ENCODE assay signal across 8 cellular contexts in genomic region chr1:107196973-107197562, GRCh38. TPM values are rescaled to one million over a fixed set of nuclear protein-coding genes. Genes with fewer than 3 reads are reported as not detected.
DNase-seq lines count a peak whose midpoint lies in the region; ATAC-seq, FAIRE-seq and TF ChIP-seq lines count a peak whose summit lies in the region.

No MANE protein-coding gene starts in this region.

- H3K4me3 ChIP-seq in AG09309 (ENCODE audit: control insufficient read depth, low read depth, low read length), result no peak overlapping the region
- H3K4me3 ChIP-seq in pancreas, result no peak overlapping the region

- H3K36me3 ChIP-seq in pancreas, result no peaks in the 10 kb centered on the region

- no peak for FAIRE-seq in pancreas (lab: Jason Lieb, UNC)

- no peaks in the 10 kb centered on the region for H3K27me3 ChIP-seq in pancreas

- no peaks in the 10 kb centered on the region for H3K9me3 ChIP-seq in pancreas

- 37 to 38% methylated on average over 5 of the region's 5 CpGs for WGBS in pancreas, 2 donors

- H3K27ac ChIP-seq in pancreas, result no peak overlapping the region

- H3K4me1 ChIP-seq in pancreas, result no peaks in the 10 kb centered on the region

- ATAC-seq in GM18502 (IDR thresholded peaks at IDR 0.05; ENCODE audit: poor library complexity, unreplicated experiment) (peak; percentile 97), HG02642 (IDR thresholded peaks at IDR 0.05; ENCODE audit: poor library complexity, unreplicated experiment) (peak; percentile 97), pancreas (no peak)

- no peak for DNase-seq in AG09309 (ENCODE audit: low read depth)
- peak; percentile 80 for DNase-seq in NAMALWA (ENCODE audit: low spot score)
- DNase-seq in cerebellar cortex (ENCODE audit: low spot score), result peak; percentile 28
- no peak for DNase-seq in kidney glomerular epithelial cell (lab: John Stamatoyannopoulos, UW)
- DNase-seq in pancreas, result no peak
- DNase-seq in GM13976 (ENCODE audit: low spot score), result no peak

- in situ Hi-C loops in GM13976 (cut with MboI; ENCODE audit: low sequenced_read_pairs, unreplicated experiment), result loop anchor here (25.0 kb wide), 1 partner anchor 340 kb away; no protein-coding TSS in a partner anchor

- TF ChIP-seq CTCF in AG09309 (IDR thresholded peaks at IDR 0.05; ENCODE audit: control insufficient read depth, insufficient read depth, low read depth, low read length, missing control alignments) (peak; percentile 29), pancreas (IDR thresholded peaks at IDR 0.05) (no peak), GM13976 (IDR thresholded peaks at IDR 0.05; ENCODE audit: borderline replicate concordance, control extremely low read depth, extremely low read depth, insufficient read depth, missing control alignments) (no peak)

- intact Hi-C loops in pancreas (cut with DNase I), result no loop called here

RNA-seq across cellular contexts. Expression of gene NTNG1, which starts 56.2 kb away (rescaled TPM):
- total RNA-seq in pancreas, result 1 to 10 TPM in 1 of 6 donors, under 1 TPM in 4, not detected in 1; 0.04 to 1.3 (median 0.24) TPM
- polyA plus RNA-seq in pancreas, result under 1 TPM; 0.15 to 0.23 TPM

Comparison
In these comparisons a context has a peak if more than half of its experiments do, and no peak if none do; other contexts are left out.
1. DNase-seq: peak in NAMALWA (single experiment) and cerebellar cortex (single experiment); none in AG09309 (single experiment), kidney glomerular epithelial cell (single experiment), pancreas (0 of 6) and GM13976 (single experiment).
2. ATAC-seq: peak in GM18502 (single experiment) and HG02642 (single experiment); none in pancreas (0 of 4).